Comparison of ENCODE assay signal across 9 cellular contexts in genomic region chrX:21745756-21746155, GRCh38. TPM values are rescaled to one million over a fixed set of nuclear protein-coding genes. Genes with fewer than 3 reads are reported as not detected.
DNase-seq lines count a peak whose midpoint lies in the region; ATAC-seq and TF ChIP-seq lines count a peak whose summit lies in the region.
"Had no signal": no experiment of that assay in that cellular context is flagged by ENCODE, and none has a peak within 500 bp of the region (broad histone marks: within the 10 kb centered on the region; RNA-seq: fewer than 3 reads in every experiment).

No MANE protein-coding gene starts in this region.

- no CpG with 5 or more reads among the region's 4 CpGs for WGBS in neuronal stem cell (ENCODE audit: extremely low coverage in 2 of 2, insufficient read length in 2 of 2, insufficient replicate concordance in 1 of 2), 2 donors

- no peak for TF ChIP-seq EP300 in Ishikawa (IDR thresholded peaks at IDR 0.05; ENCODE audit: borderline replicate concordance)

- no peak overlapping the region for H2BK12ac ChIP-seq in neuronal stem cell (ENCODE audit: low read length)

- H2BK5ac ChIP-seq in neuronal stem cell (ENCODE audit: low read length) = no peak overlapping the region

- H3K4me3 ChIP-seq in neuronal stem cell (ENCODE audit: low read length in 2 of 2) = no peak overlapping the region
- H3K4me3 ChIP-seq: BLaER1 treated with 17β-estradiol and CSF1 and Interleukin-3, amounts not matched to agents 10 nM and 100 nM had no signal

- no peak overlapping the region for H3K4me2 ChIP-seq in neuronal stem cell (ENCODE audit: insufficient read depth, low read length, poor library complexity, severe bottlenecking)
- H3K4me2 ChIP-seq: BLaER1 treated with 17β-estradiol and CSF1 and Interleukin-3, amounts not matched to agents 10 nM and 100 nM had no signal

- H3K27ac ChIP-seq in neuronal stem cell (replicated peaks; ENCODE audit: low read length) = no peak overlapping the region
- H3K27ac ChIP-seq: BLaER1 treated with 17β-estradiol and CSF1 and Interleukin-3, amounts not matched to agents 10 nM and 100 nM had no signal

- DNase-seq in NCI-H1105 treated with DMSO at 0.1 percent for 48 hours (lab: John Stamatoyannopoulos, UW) (peak; percentile 2), NCI-H1105 (lab: John Stamatoyannopoulos, UW) (no peak), neuronal stem cell (ENCODE audit: low spot score) (no peak), DMS79 (lab: John Stamatoyannopoulos, UW) (no peak)
- peak; percentile 16 to 23 for DNase-seq in activated CD4-positive, alpha-beta T cell treated with anti-CD3 and anti-CD28 coated beads for 24 hours (ENCODE audit: low read depth in 2 of 2)
- DNase-seq in effector CD8-positive, alpha-beta T cell (lab: John Stamatoyannopoulos, UW) = peak; percentile 7

- no peaks in the 10 kb centered on the region for H3K36me3 ChIP-seq in neuronal stem cell (replicated peaks in 1 of 2; ENCODE audit: control insufficient read depth in 2 of 2, insufficient read depth in 2 of 2, low read length in 2 of 2)
- H3K36me3 ChIP-seq: BLaER1 treated with 17β-estradiol and CSF1 and Interleukin-3, amounts not matched to agents 10 nM and 100 nM had no signal

- no peak overlapping the region for H3K14ac ChIP-seq in neuronal stem cell (ENCODE audit: low read length)

- peak overlapping the region; percentile 38 for H2AFZ ChIP-seq in neuronal stem cell (ENCODE audit: low read length)

- no peak overlapping the region for H3K4ac ChIP-seq in neuronal stem cell (ENCODE audit: low read length)

- H2AK5ac ChIP-seq in neuronal stem cell (ENCODE audit: low read depth, low read length) = no peak overlapping the region

- H3K27me3 ChIP-seq in neuronal stem cell (ENCODE audit: control insufficient read depth in 3 of 3, insufficient read depth in 3 of 3, low read depth in 1 of 3, low read length in 3 of 3) = no peaks in the 10 kb centered on the region
- H3K27me3 ChIP-seq: BLaER1 treated with 17β-estradiol and CSF1 and Interleukin-3, amounts not matched to agents 10 nM and 100 nM had no signal

- no peak for ATAC-seq in HG03460 (IDR thresholded peaks at IDR 0.05; ENCODE audit: unreplicated experiment)

- no peak overlapping the region for H4K91ac ChIP-seq in neuronal stem cell (ENCODE audit: low read depth, low read length, poor library complexity)

- no peak overlapping the region for H3K9ac ChIP-seq in neuronal stem cell (ENCODE audit: low read depth, low read length, poor library complexity)
- H3K9ac ChIP-seq: BLaER1 treated with 17β-estradiol and CSF1 and Interleukin-3, amounts not matched to agents 10 nM and 100 nM had no signal

- H3K18ac ChIP-seq in neuronal stem cell (ENCODE audit: low read length) = no peak overlapping the region

- peaks cover 0 to 33% of the 10 kb centered on the region in 2 donors for H3K4me1 ChIP-seq in neuronal stem cell (ENCODE audit: control insufficient read depth in 2 of 2, insufficient read depth in 1 of 2, low read depth in 1 of 2, low read length in 2 of 2)

- H3K9me3 ChIP-seq in neuronal stem cell (replicated peaks in 1 of 2; ENCODE audit: control insufficient read depth in 2 of 2, insufficient read depth in 1 of 2, low read depth in 1 of 2, low read length in 2 of 2) = no peaks in the 10 kb centered on the region
- H3K9me3 ChIP-seq: BLaER1 treated with 17β-estradiol and CSF1 and Interleukin-3, amounts not matched to agents 10 nM and 100 nM had no signal

- H3K79me1 ChIP-seq in neuronal stem cell (ENCODE audit: low read depth, low read length) = no peaks in the 10 kb centered on the region

- H2BK120ac ChIP-seq in neuronal stem cell (ENCODE audit: low read depth, low read length) = no peak overlapping the region

- H4K8ac ChIP-seq in neuronal stem cell (ENCODE audit: low read depth, low read length) = no peak overlapping the region

- no peak overlapping the region for H2BK15ac ChIP-seq in neuronal stem cell (ENCODE audit: low read length)

- TF ChIP-seq RAD21 in Ishikawa (IDR thresholded peaks at IDR 0.05; ENCODE audit: low read depth) = peak; percentile 38; the same call in 1 of the 2 replicates

- no peak overlapping the region for H3K23ac ChIP-seq in neuronal stem cell (ENCODE audit: low read depth, low read length, poor library complexity)

TF ChIP-seq in Ishikawa, 13 proteins besides CTCF, POLR2A, EP300 and RAD21:
- TF ChIP-seq CREB1 (IDR thresholded peaks at IDR 0.05; ENCODE audit: low read depth) (no peak), NFIC (IDR thresholded peaks at IDR 0.05) (no peak), FOXM1 (IDR thresholded peaks at IDR 0.05; ENCODE audit: borderline replicate concordance, low read depth) (no peak)

RNA-seq across cellular contexts. Expression of gene SMPX, which starts 12.2 kb away (rescaled TPM):
- polyA plus RNA-seq in neuronal stem cell (2013, experiment 1 of 2) = not detected
- polyA plus RNA-seq in neuronal stem cell (2013, experiment 2 of 2) = not detected

Comparison
In these comparisons a context has a peak if more than half of its experiments do, and no peak if none do; other contexts are left out.
1. DNase-seq: peak in NCI-H1105 treated with DMSO at 0.1 percent for 48 hours (single experiment), activated CD4-positive, alpha-beta T cell treated with anti-CD3 and anti-CD28 coated beads for 24 hours (2 of 2) and effector CD8-positive, alpha-beta T cell (single experiment); none in NCI-H1105 (single experiment), neuronal stem cell (single experiment) and DMS79 (single experiment).